Comparison of ENCODE assay signal across 1 cellular context in the genomic region with DNA sequence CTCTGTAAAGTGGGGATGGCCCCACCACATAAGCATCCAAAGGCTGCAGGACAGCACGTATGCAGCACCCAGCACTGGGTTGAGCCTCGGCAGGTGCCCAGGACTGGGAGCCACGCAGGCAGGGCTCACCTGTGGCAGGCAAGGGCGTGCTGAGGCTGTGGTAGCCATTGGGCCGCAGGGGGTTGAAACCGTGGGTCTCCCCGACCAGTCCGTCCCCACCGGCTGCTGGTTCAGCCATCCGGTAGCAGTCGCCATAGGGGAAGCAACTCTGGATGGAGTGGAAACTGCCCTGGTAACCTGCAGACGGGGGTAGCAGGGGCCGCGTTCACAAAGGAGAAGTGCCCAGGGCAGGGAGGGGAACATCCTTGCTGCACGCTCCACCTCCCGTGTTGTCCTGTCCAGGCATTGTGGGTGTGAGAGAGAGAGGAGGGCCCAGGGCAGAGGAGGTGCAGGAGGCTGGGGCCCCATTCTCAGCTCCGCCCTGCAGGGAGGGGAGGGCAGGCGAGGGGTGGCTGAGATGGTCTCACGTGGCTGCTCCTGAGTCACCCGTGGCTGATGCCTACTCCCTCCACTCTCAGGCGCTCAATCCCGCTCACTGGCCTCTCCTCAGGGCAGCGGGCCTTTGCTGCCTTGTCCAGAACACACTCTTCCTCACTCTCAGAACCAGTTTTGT.
TF ChIP-seq lines count a peak whose summit lies in the region.

No MANE protein-coding gene starts in this region.

TF ChIP-seq in K562, 482 proteins besides CTCF, POLR2A, EP300 and RAD21 (continued from another document):
- TF ChIP-seq, protein P1, sequence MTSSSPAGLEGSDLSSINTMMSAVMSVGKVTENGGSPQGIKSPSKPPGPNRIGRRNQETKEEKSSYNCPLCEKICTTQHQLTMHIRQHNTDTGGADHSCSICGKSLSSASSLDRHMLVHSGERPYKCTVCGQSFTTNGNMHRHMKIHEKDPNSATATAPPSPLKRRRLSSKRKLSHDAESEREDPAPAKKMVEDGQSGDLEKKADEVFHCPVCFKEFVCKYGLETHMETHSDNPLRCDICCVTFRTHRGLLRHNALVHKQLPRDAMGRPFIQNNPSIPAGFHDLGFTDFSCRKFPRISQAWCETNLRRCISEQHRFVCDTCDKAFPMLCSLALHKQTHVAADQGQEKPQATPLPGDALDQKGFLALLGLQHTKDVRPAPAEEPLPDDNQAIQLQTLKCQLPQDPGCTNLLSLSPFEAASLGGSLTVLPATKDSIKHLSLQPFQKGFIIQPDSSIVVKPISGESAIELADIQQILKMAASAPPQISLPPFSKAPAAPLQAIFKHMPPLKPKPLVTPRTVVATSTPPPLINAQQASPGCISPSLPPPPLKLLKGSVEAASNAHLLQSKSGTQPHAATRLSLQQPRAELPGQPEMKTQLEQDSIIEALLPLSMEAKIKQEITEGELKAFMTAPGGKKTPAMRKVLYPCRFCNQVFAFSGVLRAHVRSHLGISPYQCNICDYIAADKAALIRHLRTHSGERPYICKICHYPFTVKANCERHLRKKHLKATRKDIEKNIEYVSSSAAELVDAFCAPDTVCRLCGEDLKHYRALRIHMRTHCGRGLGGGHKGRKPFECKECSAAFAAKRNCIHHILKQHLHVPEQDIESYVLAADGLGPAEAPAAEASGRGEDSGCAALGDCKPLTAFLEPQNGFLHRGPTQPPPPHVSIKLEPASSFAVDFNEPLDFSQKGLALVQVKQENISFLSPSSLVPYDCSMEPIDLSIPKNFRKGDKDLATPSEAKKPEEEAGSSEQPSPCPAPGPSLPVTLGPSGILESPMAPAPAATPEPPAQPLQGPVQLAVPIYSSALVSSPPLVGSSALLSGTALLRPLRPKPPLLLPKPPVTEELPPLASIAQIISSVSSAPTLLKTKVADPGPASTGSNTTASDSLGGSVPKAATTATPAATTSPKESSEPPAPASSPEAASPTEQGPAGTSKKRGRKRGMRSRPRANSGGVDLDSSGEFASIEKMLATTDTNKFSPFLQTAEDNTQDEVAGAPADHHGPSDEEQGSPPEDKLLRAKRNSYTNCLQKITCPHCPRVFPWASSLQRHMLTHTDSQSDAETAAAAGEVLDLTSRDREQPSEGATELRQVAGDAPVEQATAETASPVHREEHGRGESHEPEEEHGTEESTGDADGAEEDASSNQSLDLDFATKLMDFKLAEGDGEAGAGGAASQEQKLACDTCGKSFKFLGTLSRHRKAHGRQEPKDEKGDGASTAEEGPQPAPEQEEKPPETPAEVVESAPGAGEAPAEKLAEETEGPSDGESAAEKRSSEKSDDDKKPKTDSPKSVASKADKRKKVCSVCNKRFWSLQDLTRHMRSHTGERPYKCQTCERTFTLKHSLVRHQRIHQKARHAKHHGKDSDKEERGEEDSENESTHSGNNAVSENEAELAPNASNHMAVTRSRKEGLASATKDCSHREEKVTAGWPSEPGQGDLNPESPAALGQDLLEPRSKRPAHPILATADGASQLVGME (CRISPR knock-in tag; IDR thresholded peaks at IDR 0.05), result no peak
- TF ChIP-seq SMAD3 (CRISPR knock-in tag; conservative IDR thresholded peaks at IDR 0.05) (no peak), NFATC3 (IDR thresholded peaks at IDR 0.05) (no peak), RERE (CRISPR knock-in tag; IDR thresholded peaks at IDR 0.05; ENCODE audit: borderline replicate concordance) (no peak), MIER1 (IDR thresholded peaks at IDR 0.05; ENCODE audit: low read depth) (no peak), BACH1 (tag; IDR thresholded peaks at IDR 0.05) (no peak), AFF4 (CRISPR knock-in tag; IDR thresholded peaks at IDR 0.05) (no peak), ZNF592 (IDR thresholded peaks at IDR 0.05) (no peak), ZNF766 (CRISPR knock-in tag; conservative IDR thresholded peaks at IDR 0.05) (no peak)
- TF ChIP-seq, protein P2, sequence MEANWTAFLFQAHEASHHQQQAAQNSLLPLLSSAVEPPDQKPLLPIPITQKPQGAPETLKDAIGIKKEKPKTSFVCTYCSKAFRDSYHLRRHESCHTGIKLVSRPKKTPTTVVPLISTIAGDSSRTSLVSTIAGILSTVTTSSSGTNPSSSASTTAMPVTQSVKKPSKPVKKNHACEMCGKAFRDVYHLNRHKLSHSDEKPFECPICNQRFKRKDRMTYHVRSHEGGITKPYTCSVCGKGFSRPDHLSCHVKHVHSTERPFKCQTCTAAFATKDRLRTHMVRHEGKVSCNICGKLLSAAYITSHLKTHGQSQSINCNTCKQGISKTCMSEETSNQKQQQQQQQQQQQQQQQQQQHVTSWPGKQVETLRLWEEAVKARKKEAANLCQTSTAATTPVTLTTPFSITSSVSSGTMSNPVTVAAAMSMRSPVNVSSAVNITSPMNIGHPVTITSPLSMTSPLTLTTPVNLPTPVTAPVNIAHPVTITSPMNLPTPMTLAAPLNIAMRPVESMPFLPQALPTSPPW (CRISPR knock-in tag; IDR thresholded peaks at IDR 0.05), result peak; percentile 31; the same call in 1 of the 2 replicates
- TF ChIP-seq, protein P3, sequence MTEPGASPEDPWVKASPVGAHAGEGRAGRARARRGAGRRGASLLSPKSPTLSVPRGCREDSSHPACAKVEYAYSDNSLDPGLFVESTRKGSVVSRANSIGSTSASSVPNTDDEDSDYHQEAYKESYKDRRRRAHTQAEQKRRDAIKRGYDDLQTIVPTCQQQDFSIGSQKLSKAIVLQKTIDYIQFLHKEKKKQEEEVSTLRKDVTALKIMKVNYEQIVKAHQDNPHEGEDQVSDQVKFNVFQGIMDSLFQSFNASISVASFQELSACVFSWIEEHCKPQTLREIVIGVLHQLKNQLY (CRISPR knock-in tag; conservative IDR thresholded peaks at IDR 0.05), result no peak
